Comparison of ENCODE assay signal across 16 cellular contexts in genomic region chr14:76346391-76347160, GRCh38. TPM values are rescaled to one million over a fixed set of nuclear protein-coding genes. Genes with fewer than 3 reads are reported as not detected.
A peak's percentile ranks its signal among the peaks of the same experiment; 100 is the strongest.
DNase-seq lines count a peak whose midpoint lies in the region; ATAC-seq, FAIRE-seq and TF ChIP-seq lines count a peak whose summit lies in the region.
"Had no signal": no experiment of that assay in that cellular context is flagged by ENCODE, and none has a peak within 500 bp of the region (broad histone marks: within the 10 kb centered on the region; RNA-seq: fewer than 3 reads in every experiment).

No MANE protein-coding gene starts in this region.

- TF ChIP-seq EP300 in HepG2 (IDR thresholded peaks at IDR 0.05; ENCODE audit: low read depth in 2 of 2, low read length in 2 of 2) (no peak), HepG2 (CRISPR knock-in tag; IDR thresholded peaks at IDR 0.05; ENCODE audit: borderline replicate concordance) (no peak)

- no peak overlapping the region for H3K9ac ChIP-seq in HepG2 (ENCODE audit: insufficient read depth, low read depth, low read length)
- no peak overlapping the region for H3K9ac ChIP-seq in endodermal cell (ENCODE audit: extremely low read depth, low read length, poor library complexity, severe bottlenecking)
- no peak overlapping the region for H3K9ac ChIP-seq in mesendoderm (ENCODE audit: low read length)

- H3K4me3 Mint-ChIP-seq in endodermal cell: no peak overlapping the region
- H3K4me3 Mint-ChIP-seq: CD8-positive, alpha-beta T cell had no signal

- TF ChIP-seq POLR2A in HepG2 (IDR thresholded peaks at IDR 0.05; ENCODE audit: insufficient read depth in 1 of 2, low read depth in 2 of 2, low read length in 2 of 2): no peak
- no peak for TF ChIP-seq POLR2A in right lobe of liver (IDR thresholded peaks at IDR 0.05)

- no peak for TF ChIP-seq RAD21 in HepG2 (CRISPR knock-in tag; IDR thresholded peaks at IDR 0.05)

- H2AK5ac ChIP-seq in mesendoderm (ENCODE audit: low read length): no peak overlapping the region

- H3K56ac ChIP-seq in mesendoderm (ENCODE audit: low read length): no peak overlapping the region

- no peak overlapping the region for H2AFZ ChIP-seq in HepG2 (ENCODE audit: low read length)

- H3K4me2 ChIP-seq in HepG2 (ENCODE audit: low read depth, low read length): peak overlapping the region; percentile 41; the same call in 1 of the 2 replicates
- H3K4me2 ChIP-seq in mesendoderm (ENCODE audit: low read length): no peak overlapping the region

- H3K4me3 ChIP-seq in HepG2 (replicated peaks in 1 of 3; ENCODE audit: insufficient read depth in 1 of 3, low read depth in 2 of 3, low read length in 3 of 3): no peak overlapping the region
- no peak overlapping the region for H3K4me3 ChIP-seq in right lobe of liver
- H3K4me3 ChIP-seq in endodermal cell (ENCODE audit: low read length): no peak overlapping the region
- no peak overlapping the region for H3K4me3 ChIP-seq in mesendoderm (ENCODE audit: low read length)
- H3K4me3 ChIP-seq: sigmoid colon, SK-N-MC had no signal

- H3K9me3 Mint-ChIP-seq in endodermal cell: no peaks in the 10 kb centered on the region
- H3K9me3 Mint-ChIP-seq: CD8-positive, alpha-beta T cell had no signal

- CTCF ChIA-PET in HepG2 (lab: Yijun Ruan, JAX; ENCODE audit: low intra/inter-chr PET ratio, low total read pairs): no interaction called here

- peaks cover 32% of the 10 kb centered on the region for H3K27me3 Mint-ChIP-seq in endodermal cell (ENCODE audit: insufficient read depth)

- ATAC-seq in HepG2 (peak; percentile 79), right lobe of liver (no peak), HG02970 (IDR thresholded peaks at IDR 0.05; ENCODE audit: low FRiP score, unreplicated experiment) (no peak)
- ATAC-seq: CD8-positive, alpha-beta T cell had no signal

- H4K5ac ChIP-seq in mesendoderm (ENCODE audit: low read length): no peak overlapping the region

- no peak overlapping the region for H2BK120ac ChIP-seq in mesendoderm (ENCODE audit: low read depth, low read length)

- no peak for FAIRE-seq in HepG2 (lab: Jason Lieb, UNC)

- H4K8ac ChIP-seq in mesendoderm (ENCODE audit: low read depth, low read length): no peak overlapping the region

- no peaks in the 10 kb centered on the region for H3K27me3 ChIP-seq in HepG2 (ENCODE audit: control insufficient read depth in 1 of 2, insufficient read depth in 2 of 2, low read length in 2 of 2)
- H3K27me3 ChIP-seq in right lobe of liver: no peaks in the 10 kb centered on the region
- H3K27me3 ChIP-seq in endodermal cell (ENCODE audit: control insufficient read depth, insufficient read depth, low read length, poor library complexity, severe bottlenecking): peaks cover 15% of the 10 kb centered on the region
- no peaks in the 10 kb centered on the region for H3K27me3 ChIP-seq in mesendoderm (ENCODE audit: insufficient read depth, low read length, poor library complexity)

- H3K27ac ChIP-seq in HepG2 (ENCODE audit: extremely low read length, insufficient read depth, low read length) (no peak overlapping the region), right lobe of liver (no peak overlapping the region), endodermal cell (ENCODE audit: low read depth, low read length) (peak overlapping the region; percentile 42), mesendoderm (ENCODE audit: low read depth, low read length) (no peak overlapping the region)
- H3K27ac ChIP-seq: sigmoid colon, SK-N-MC had no signal

- H3K79me2 ChIP-seq in HepG2 (ENCODE audit: insufficient read depth, low read length) (no peaks in the 10 kb centered on the region), mesendoderm (ENCODE audit: control insufficient read depth, insufficient read depth, low read length) (no peaks in the 10 kb centered on the region)

- H3K4me1 Mint-ChIP-seq in endodermal cell: peaks cover 9% of the 10 kb centered on the region

- H3K36me3 Mint-ChIP-seq in endodermal cell (ENCODE audit: low read depth): no peaks in the 10 kb centered on the region
- H3K36me3 Mint-ChIP-seq: CD8-positive, alpha-beta T cell had no signal

- no peak overlapping the region for H2BK15ac ChIP-seq in mesendoderm (replicated peaks; ENCODE audit: low read depth)

- DNase-seq in HepG2 (ENCODE audit: low spot score) (peak; percentile 19), right lobe of liver (no peak), NCI-H82 (lab: John Stamatoyannopoulos, UW) (peak; percentile 75), endodermal cell (no peak), DMS79 treated with DMSO at 0.1 percent for 48 hours (lab: John Stamatoyannopoulos, UW) (no peak), mesendoderm (no peak), GF-D8 (lab: John Stamatoyannopoulos, UW) (no peak)
- DNase-seq: activated gamma-delta T cell; CD8-positive, alpha-beta T cell; OCI-M1; substantia nigra; T-helper 9 cell had no signal

- no peaks in the 10 kb centered on the region for H4K20me1 ChIP-seq in HepG2 (ENCODE audit: insufficient read depth, low read length)

- intact Hi-C loops in HepG2 (cut with micrococcal nuclease; ENCODE audit: unreplicated experiment): no loop called here
- intact Hi-C loops in right lobe of liver (cut with DNase I): no loop called here

- no TSS peak for BruUV-seq in HepG2 (replicated peaks; lab: Mats Ljungman, UMichigan)

- H3K36me3 ChIP-seq in HepG2 (replicated peaks in 1 of 2; ENCODE audit: control insufficient read depth in 1 of 2, insufficient read depth in 2 of 2, low read length in 2 of 2) (no peaks in the 10 kb centered on the region), right lobe of liver (no peaks in the 10 kb centered on the region), endodermal cell (ENCODE audit: control insufficient read depth, insufficient read depth, low read length) (no peaks in the 10 kb centered on the region), mesendoderm (ENCODE audit: control insufficient read depth, insufficient read depth, low read length) (no peaks in the 10 kb centered on the region)
- H3K36me3 ChIP-seq: sigmoid colon had no signal

- in situ Hi-C loops in HepG2 (cut with HindIII; ENCODE audit: extremely low pct_ligation_motif_present, low pct_unique_long_range_greater_than_20kb): no loop called here

- no peak overlapping the region for H3K23ac ChIP-seq in mesendoderm (ENCODE audit: low read length)

- POLR2A ChIA-PET in HepG2 (lab: Yijun Ruan, JAX): no interaction called here

- H3K9me3 ChIP-seq in HepG2 (ENCODE audit: low read length) (no peaks in the 10 kb centered on the region), right lobe of liver (no peaks in the 10 kb centered on the region), endodermal cell (ENCODE audit: control insufficient read depth, low read length) (no peaks in the 10 kb centered on the region)

- no peaks in the 10 kb centered on the region for H3K79me1 ChIP-seq in mesendoderm (ENCODE audit: low read length)

- H3K18ac ChIP-seq in mesendoderm (ENCODE audit: low read length): no peak overlapping the region

- no peak for TF ChIP-seq CTCF in HepG2 (CRISPR knock-in tag; IDR thresholded peaks at IDR 0.05)
- no peak for TF ChIP-seq CTCF in right lobe of liver (IDR thresholded peaks at IDR 0.05)
- no peak for TF ChIP-seq CTCF in endodermal cell (conservative IDR thresholded peaks at IDR 0.05)

- no peak overlapping the region for H2BK5ac ChIP-seq in mesendoderm (ENCODE audit: low read length)

- no peak overlapping the region for H3K4ac ChIP-seq in mesendoderm (ENCODE audit: low read depth, low read length)

- no peaks in the 10 kb centered on the region for H3K4me1 ChIP-seq in HepG2 (ENCODE audit: insufficient read depth, low read length)
- no peaks in the 10 kb centered on the region for H3K4me1 ChIP-seq in right lobe of liver
- no peaks in the 10 kb centered on the region for H3K4me1 ChIP-seq in endodermal cell (ENCODE audit: control insufficient read depth, insufficient read depth, low read length)
- H3K4me1 ChIP-seq in mesendoderm (ENCODE audit: control insufficient read depth, low read depth, low read length): no peaks in the 10 kb centered on the region
- H3K4me1 ChIP-seq: sigmoid colon had no signal

- 26% methylated on average over 3 of the region's 8 CpGs for WGBS in HepG2 (ENCODE audit: low lambda C conversion rate)
- WGBS in right lobe of liver (ENCODE audit: insufficient coverage, low coverage, low lambda C conversion rate, missing lambda C conversion rate): 50% methylated on average over 2 of the region's 8 CpGs
- 76 to 80% methylated on average over 3 to 8 of the region's 8 CpGs for WGBS in endodermal cell (ENCODE audit: insufficient coverage in 1 of 2, insufficient read length in 1 of 2), 2 experiments
- WGBS in mesendoderm (ENCODE audit: extremely low coverage, insufficient coverage, low lambda C conversion rate): no CpG with 5 or more reads among the region's 8 CpGs

- no peak overlapping the region for H3K27ac Mint-ChIP-seq in endodermal cell
- H3K27ac Mint-ChIP-seq: CD8-positive, alpha-beta T cell had no signal

RNA-seq across cellular contexts. Expression of gene ESRRB, which starts 29.4 kb away (rescaled TPM):
- 0.04 TPM in 1 of 2 replicates, not detected in the other for total RNA-seq in HepG2 (2016; rRNA removed; fragmentation: Illumina TruSeq; extraction: Trizol)
- total RNA-seq in HepG2 (2016; cell fraction: cytosol; rRNA removed; fragmentation: Illumina TruSeq; extraction: Trizol; ENCODE audit: low read depth): 0.30 and 0.35 TPM in 2 replicates
- total RNA-seq in HepG2 (2016; cell fraction: insoluble cytoplasmic fraction; rRNA removed; fragmentation: Illumina TruSeq; extraction: Trizol): 0.19 TPM in 1 of 2 replicates, not detected in the other
- total RNA-seq in HepG2 (2016; cell fraction: membrane; rRNA removed; fragmentation: Illumina TruSeq; extraction: Trizol): 0.12 and 0.21 TPM in 2 replicates
- total RNA-seq in HepG2 (2016; cell fraction: nucleus; rRNA removed; fragmentation: Illumina TruSeq; extraction: Trizol): 0.19 and 0.43 TPM in 2 replicates
- 0.33 and 0.35 TPM in 2 replicates for polyA plus RNA-seq in HepG2 (2011; rRNA removed)
- 0.17 and 0.24 TPM in 2 replicates for polyA plus RNA-seq in HepG2 (2011; cell fraction: cytosol; rRNA removed)
- 2.0 and 2.8 TPM in 2 replicates for polyA plus RNA-seq in HepG2 (2011; cell fraction: nucleus; rRNA removed)
- polyA plus RNA-seq in HepG2 (2012): 0.16 and 0.17 TPM in 2 replicates
- polyA plus RNA-seq in HepG2 (2016; cell fraction: cytosol; fragmentation: Illumina TruSeq; extraction: Trizol; ENCODE audit: low read depth): 0.09 and 0.14 TPM in 2 replicates
- polyA plus RNA-seq in HepG2 (2016; cell fraction: insoluble cytoplasmic fraction; fragmentation: Illumina TruSeq; extraction: Trizol; ENCODE audit: low read depth): 0.07 TPM in 1 of 2 replicates, not detected in the other
- polyA plus RNA-seq in HepG2 (2016; cell fraction: membrane; fragmentation: Illumina TruSeq; extraction: Trizol; ENCODE audit: low read depth): 0.05 and 0.20 TPM in 2 replicates
- polyA plus RNA-seq in HepG2 (2016; cell fraction: nucleus; fragmentation: Illumina TruSeq; extraction: Trizol; ENCODE audit: insufficient read depth, low read depth): 0.15 and 0.69 TPM in 2 replicates
- 0.05 and 0.46 TPM in 2 replicates for polyA minus RNA-seq in HepG2 (2011; rRNA and poly(A)+ RNA removed; ENCODE audit: low replicate concordance)
- polyA minus RNA-seq in HepG2 (2011; cell fraction: cytosol; rRNA and poly(A)+ RNA removed): not detected in 2 replicates
- 1.2 and 1.3 TPM in 2 replicates for polyA minus RNA-seq in HepG2 (2011; cell fraction: nucleus; rRNA and poly(A)+ RNA removed)
- under 1 TPM in 3 of 6 experiments, not detected in 3; 0.16 to 0.26 (median 0.17) TPM for total RNA-seq in right lobe of liver
- 1 to 10 TPM; 1.1 to 1.2 TPM for total RNA-seq in endodermal cell
- 1.0 TPM for polyA plus RNA-seq in endodermal cell (2013, experiment 1 of 2)
- polyA plus RNA-seq in endodermal cell (2013, experiment 2 of 2): 0.79 TPM
- polyA plus RNA-seq in mesendoderm (2013, experiment 1 of 2): 0.04 TPM
- 0.06 TPM for polyA plus RNA-seq in mesendoderm (2013, experiment 2 of 2)
- total RNA-seq: fibroblast of villous mesenchyme had no signal

Comparison
In these comparisons a context has a peak if more than half of its experiments do, and no peak if none do; other contexts are left out.
1. DNase-seq: peak in HepG2 (single experiment) and NCI-H82 (single experiment); none in right lobe of liver (0 of 3), endodermal cell (single experiment), DMS79 treated with DMSO at 0.1 percent for 48 hours (single experiment), mesendoderm (single experiment) and GF-D8 (single experiment).